ENCODE assay signal across 8 cellular contexts in genomic region chr17:75289122-75289831, GRCh38. TPM values are rescaled to one million over a fixed set of nuclear protein-coding genes. Genes with fewer than 3 reads are reported as not detected.
DNase-seq lines count a peak whose midpoint lies in the region; ATAC-seq and TF ChIP-seq lines count a peak whose summit lies in the region.

TSS of gene SLC25A19 (minus strand) at chr17:75289433. CDS start at chr17:75286764, 2,669 bp downstream.

- H3K9me3 Mint-ChIP-seq in activated T-cell treated with anti-CD3 and anti-CD28 coated beads, Interleukin-2, amount 50 U/mL, for 4 hours = no peaks in the 10 kb centered on the region

- CTCF ChIA-PET in Panc1 (lab: Charles Lee) = interaction anchor here (0.6 to 2.4 kb wide), 3 partner anchors 16 to 50 kb away, joined by 3 to 11 read pairs (median 11); partner anchors contain the start of gene MIF4GD

- peaks cover 15% of the 10 kb centered on the region for H3K36me3 Mint-ChIP-seq in activated T-cell treated with anti-CD3 and anti-CD28 coated beads, Interleukin-2, amount 50 U/mL, for 4 hours (ENCODE audit: insufficient read depth)

- H3K4me1 ChIP-seq in Panc1 (ENCODE audit: control insufficient read depth, insufficient read depth, low read length) (peaks cover 5% of the 10 kb centered on the region), esophagus (ENCODE audit: control insufficient read depth in 2 of 2, insufficient read depth in 2 of 2, low read length in 1 of 2) (no peaks in the 10 kb centered on the region), muscle layer of colon (ENCODE audit: insufficient read depth, low read length) (peaks cover 8% of the 10 kb centered on the region)

- no TSS peak for BruUV-seq in Panc1 (replicated peaks; lab: Mats Ljungman, UMichigan)

- H3K9ac ChIP-seq in muscle layer of colon (ENCODE audit: low read length) = peak within 1 kb of the TSS; percentile 64

- peak within 1 kb of the TSS; percentile 98 for H3K4me3 Mint-ChIP-seq in activated T-cell treated with anti-CD3 and anti-CD28 coated beads, Interleukin-2, amount 50 U/mL, for 4 hours

- peaks cover 25% of the 10 kb centered on the region for H3K4me1 Mint-ChIP-seq in activated T-cell treated with anti-CD3 and anti-CD28 coated beads, Interleukin-2, amount 50 U/mL, for 4 hours (ENCODE audit: low read depth)

- H3K27ac ChIP-seq in Panc1 (ENCODE audit: low read length) (peak within 1 kb of the TSS; percentile 90), esophagus (ENCODE audit: low read depth in 2 of 2, low read length in 1 of 2) (peak within 1 kb of the TSS; percentile 92 to 98), muscle layer of colon (ENCODE audit: low read depth, low read length) (peak within 1 kb of the TSS; percentile 59)

- in situ Hi-C loops in Panc1 (cut with HindIII; ENCODE audit: low pct_unique_long_range_greater_than_20kb, low sequenced_read_pairs) = no loop called here

- no peaks in the 10 kb centered on the region for H3K27me3 Mint-ChIP-seq in activated T-cell treated with anti-CD3 and anti-CD28 coated beads, Interleukin-2, amount 50 U/mL, for 4 hours (ENCODE audit: low read depth)

- peak within 1 kb of the TSS; percentile 77 to 93 for H3K4me3 ChIP-seq in Panc1 (ENCODE audit: low read depth in 2 of 2, low read length in 2 of 2)
- peak within 1 kb of the TSS; percentile 60 to 73 for H3K4me3 ChIP-seq in esophagus (ENCODE audit: low read depth in 1 of 2, low read length in 2 of 2)
- H3K4me3 ChIP-seq in muscle layer of colon (ENCODE audit: low read depth in 1 of 2, low read length in 2 of 2) = peak within 1 kb of the TSS; percentile 81 to 98

- DNase-seq in DMS79 treated with DMSO at 0.1 percent for 48 hours (lab: John Stamatoyannopoulos, UW) (peak; percentile 89), KG1 (lab: John Stamatoyannopoulos, UW) (peak; percentile 92), Panc1 (ENCODE audit: low read depth, low spot score) (peak; percentile 96)
- peak; percentile 94 for DNase-seq in activated T-cell treated with anti-CD3 and anti-CD28 coated beads, Interleukin-2, amount 50 U/mL, for 4 hours
- DNase-seq in stimulated activated CD8-positive, alpha-beta memory T cell treated with anti-CD3 and anti-CD28 coated beads, Interleukin-7, amount 100 ng/mL, for 24 hours (ENCODE audit: low read depth) = peak; percentile 93

- TF ChIP-seq CTCF in Panc1 (IDR thresholded peaks at IDR 0.05) = no peak; the same call in 1 of the 2 replicates

- ATAC-seq in GM21723 (IDR thresholded peaks at IDR 0.05; ENCODE audit: unreplicated experiment) (peak; percentile 90), Panc1 (peak; percentile 99)
- peak; percentile 94 to 95 for ATAC-seq in activated T-cell treated with anti-CD3 and anti-CD28 coated beads, Interleukin-2, amount 50 U/mL, for 4 hours

- no peaks in the 10 kb centered on the region for H3K27me3 ChIP-seq in Panc1 (ENCODE audit: control insufficient read depth, insufficient read depth, low read length)
- H3K27me3 ChIP-seq in esophagus (ENCODE audit: control insufficient read depth in 1 of 2, insufficient read depth in 2 of 2, low read length in 2 of 2) = no peaks in the 10 kb centered on the region
- H3K27me3 ChIP-seq in muscle layer of colon (ENCODE audit: control insufficient read depth in 1 of 2, insufficient read depth in 2 of 2, low read length in 2 of 2) = no peaks in the 10 kb centered on the region

- H3K9me3 ChIP-seq in Panc1 (ENCODE audit: control insufficient read depth, insufficient read depth, low read depth, low read length) (no peaks in the 10 kb centered on the region), esophagus (ENCODE audit: control insufficient read depth in 2 of 2, insufficient read depth in 1 of 2, low read depth in 1 of 2, low read length in 1 of 2) (no peaks in the 10 kb centered on the region), muscle layer of colon (ENCODE audit: low read length) (no peaks in the 10 kb centered on the region)

- 0% methylated on average over 65 of the region's 65 CpGs for WGBS in esophagus, 2 donors

- intact Hi-C loops in Panc1 (cut with micrococcal nuclease; ENCODE audit: unreplicated experiment) = no loop called here

- H3K36me3 ChIP-seq in Panc1 (ENCODE audit: control insufficient read depth, insufficient read depth, low read length) = peaks cover 2% of the 10 kb centered on the region; the same call in 1 of the 2 replicates
- peaks cover 7 to 11% of the 10 kb centered on the region in 2 donors for H3K36me3 ChIP-seq in esophagus (ENCODE audit: control insufficient read depth in 2 of 2, insufficient read depth in 2 of 2, low read length in 1 of 2)
- peaks cover 15% of the 10 kb centered on the region for H3K36me3 ChIP-seq in muscle layer of colon (ENCODE audit: insufficient read depth, low read length)

- POLR2A ChIA-PET in Panc1 (lab: Charles Lee) = interaction anchor here (0.5 to 1.7 kb wide), 4 partner anchors 10 to 91 kb away, joined by 3 to 9 read pairs (median 5); partner anchors contain the start of gene MIF4GD

RNA-seq across cellular contexts. Expression of gene SLC25A19, which starts in this region (rescaled TPM):
- total RNA-seq in Panc1 (2021; ENCODE audit: unreplicated experiment) = 29.0 TPM
- 18.9 TPM for polyA plus RNA-seq in Panc1 (2012; ENCODE audit: insufficient read length)
- 100 to 1,000 TPM; 111 to 140 (median 134) TPM for total RNA-seq in activated T-cell treated with anti-CD3 and anti-CD28 coated beads, Interleukin-2, amount 50 U/mL, for 4 hours
- 1 to 10 TPM; 7.8 to 9.3 TPM for polyA plus RNA-seq in esophagus

Comparison
In these comparisons a context has a peak if more than half of its experiments do, and no peak if none do; other contexts are left out.
1. Peak in every context shown above with its lines: DNase-seq, ATAC-seq, H3K4me3 ChIP-seq and H3K27ac ChIP-seq.